In genomic region chr2:207533609-207534008, GRCh38 we compare ENCODE assay signal across 2 cellular contexts.
TF ChIP-seq lines count a peak whose summit lies in the region.

No MANE protein-coding gene starts in this region.

TF ChIP-seq in IMR-90, 13 proteins besides CTCF, POLR2A, EP300 and RAD21 (continued from another document):
- TF ChIP-seq SMC3 (IDR thresholded peaks at IDR 0.05; ENCODE audit: low read depth, low read length) (no peak), RFX5 (IDR thresholded peaks at IDR 0.05; ENCODE audit: low read depth, low read length) (no peak), MXI1 (IDR thresholded peaks at IDR 0.05; ENCODE audit: borderline replicate concordance, low read depth, low read length) (no peak), FOS (IDR thresholded peaks at IDR 0.05; ENCODE audit: low read depth, low read length) (no peak), MAFK (IDR thresholded peaks at IDR 0.05; ENCODE audit: low read depth, low read length) (no peak), CEBPB (IDR thresholded peaks at IDR 0.05; ENCODE audit: low read depth, low read length) (no peak), CHD1 (IDR thresholded peaks at IDR 0.05; ENCODE audit: low read depth, low read length) (no peak), BHLHE40 (IDR thresholded peaks at IDR 0.05; ENCODE audit: low read depth, low read length) (no peak)

TF ChIP-seq in neural cell, 6 proteins besides CTCF, POLR2A, EP300 and RAD21 (continued from another document):
- TF ChIP-seq SMC3 (conservative IDR thresholded peaks at IDR 0.05; ENCODE audit: poor library complexity) (no peak), MXI1 (conservative IDR thresholded peaks at IDR 0.05; ENCODE audit: poor library complexity, severe bottlenecking) (no peak), EZH2 (IDR thresholded peaks at IDR 0.05; ENCODE audit: borderline replicate concordance, insufficient read depth, low read length, poor library complexity, severe bottlenecking) (no peak)
